Comparison of ENCODE assay signal across 1 cellular context in genomic region chr4:1233641-1234277, GRCh38.
TF ChIP-seq lines count a peak whose summit lies in the region.

No MANE protein-coding gene starts in this region.

TF ChIP-seq in endothelial cell of umbilical vein, 7 proteins besides CTCF, POLR2A, EP300 and RAD21:
- TF ChIP-seq FOS (IDR thresholded peaks at IDR 0.05; ENCODE audit: borderline replicate concordance, insufficient read depth, low read length) (no peak), MYC (IDR thresholded peaks at IDR 0.05; ENCODE audit: low read depth, low read length) (no peak), EZH2 (IDR thresholded peaks at IDR 0.05; ENCODE audit: borderline replicate concordance, low read depth, low read length, severe bottlenecking) (no peak), MAX (IDR thresholded peaks at IDR 0.05; ENCODE audit: insufficient read depth, insufficient read length) (no peak), JUN (IDR thresholded peaks at IDR 0.05; ENCODE audit: borderline replicate concordance, insufficient read depth, insufficient read length, low read depth) (no peak), POLR2AphosphoS5 (IDR thresholded peaks at IDR 0.05; ENCODE audit: insufficient read depth, low read depth, low read length) (no peak), GATA2 (IDR thresholded peaks at IDR 0.05; ENCODE audit: insufficient read depth, insufficient read length, low read depth, low read length) (no peak)
